ENCODE assay signal across 2 cellular contexts in genomic region chr19:52679598-52679997, GRCh38.
TF ChIP-seq lines count a peak whose summit lies in the region.

No MANE protein-coding gene starts in this region.

TF ChIP-seq in SK-N-SH, 30 proteins besides CTCF, POLR2A, EP300 and RAD21 (continued from another document):
- TF ChIP-seq, protein P1, sequence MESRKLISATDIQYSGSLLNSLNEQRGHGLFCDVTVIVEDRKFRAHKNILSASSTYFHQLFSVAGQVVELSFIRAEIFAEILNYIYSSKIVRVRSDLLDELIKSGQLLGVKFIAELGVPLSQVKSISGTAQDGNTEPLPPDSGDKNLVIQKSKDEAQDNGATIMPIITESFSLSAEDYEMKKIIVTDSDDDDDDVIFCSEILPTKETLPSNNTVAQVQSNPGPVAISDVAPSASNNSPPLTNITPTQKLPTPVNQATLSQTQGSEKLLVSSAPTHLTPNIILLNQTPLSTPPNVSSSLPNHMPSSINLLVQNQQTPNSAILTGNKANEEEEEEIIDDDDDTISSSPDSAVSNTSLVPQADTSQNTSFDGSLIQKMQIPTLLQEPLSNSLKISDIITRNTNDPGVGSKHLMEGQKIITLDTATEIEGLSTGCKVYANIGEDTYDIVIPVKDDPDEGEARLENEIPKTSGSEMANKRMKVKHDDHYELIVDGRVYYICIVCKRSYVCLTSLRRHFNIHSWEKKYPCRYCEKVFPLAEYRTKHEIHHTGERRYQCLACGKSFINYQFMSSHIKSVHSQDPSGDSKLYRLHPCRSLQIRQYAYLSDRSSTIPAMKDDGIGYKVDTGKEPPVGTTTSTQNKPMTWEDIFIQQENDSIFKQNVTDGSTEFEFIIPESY (IDR thresholded peaks at IDR 0.05; ENCODE audit: borderline replicate concordance, low read depth), result no peak
- no peak for TF ChIP-seq CHD2 (IDR thresholded peaks at IDR 0.05; ENCODE audit: low read length, partially characterized antibody)
- no peak for TF ChIP-seq MAX (IDR thresholded peaks at IDR 0.05; ENCODE audit: low read depth)
- TF ChIP-seq RCOR1 (IDR thresholded peaks at IDR 0.05; ENCODE audit: low read length), result no peak
- no peak for TF ChIP-seq TCF12 (IDR thresholded peaks at IDR 0.05)
- TF ChIP-seq, protein P2, sequence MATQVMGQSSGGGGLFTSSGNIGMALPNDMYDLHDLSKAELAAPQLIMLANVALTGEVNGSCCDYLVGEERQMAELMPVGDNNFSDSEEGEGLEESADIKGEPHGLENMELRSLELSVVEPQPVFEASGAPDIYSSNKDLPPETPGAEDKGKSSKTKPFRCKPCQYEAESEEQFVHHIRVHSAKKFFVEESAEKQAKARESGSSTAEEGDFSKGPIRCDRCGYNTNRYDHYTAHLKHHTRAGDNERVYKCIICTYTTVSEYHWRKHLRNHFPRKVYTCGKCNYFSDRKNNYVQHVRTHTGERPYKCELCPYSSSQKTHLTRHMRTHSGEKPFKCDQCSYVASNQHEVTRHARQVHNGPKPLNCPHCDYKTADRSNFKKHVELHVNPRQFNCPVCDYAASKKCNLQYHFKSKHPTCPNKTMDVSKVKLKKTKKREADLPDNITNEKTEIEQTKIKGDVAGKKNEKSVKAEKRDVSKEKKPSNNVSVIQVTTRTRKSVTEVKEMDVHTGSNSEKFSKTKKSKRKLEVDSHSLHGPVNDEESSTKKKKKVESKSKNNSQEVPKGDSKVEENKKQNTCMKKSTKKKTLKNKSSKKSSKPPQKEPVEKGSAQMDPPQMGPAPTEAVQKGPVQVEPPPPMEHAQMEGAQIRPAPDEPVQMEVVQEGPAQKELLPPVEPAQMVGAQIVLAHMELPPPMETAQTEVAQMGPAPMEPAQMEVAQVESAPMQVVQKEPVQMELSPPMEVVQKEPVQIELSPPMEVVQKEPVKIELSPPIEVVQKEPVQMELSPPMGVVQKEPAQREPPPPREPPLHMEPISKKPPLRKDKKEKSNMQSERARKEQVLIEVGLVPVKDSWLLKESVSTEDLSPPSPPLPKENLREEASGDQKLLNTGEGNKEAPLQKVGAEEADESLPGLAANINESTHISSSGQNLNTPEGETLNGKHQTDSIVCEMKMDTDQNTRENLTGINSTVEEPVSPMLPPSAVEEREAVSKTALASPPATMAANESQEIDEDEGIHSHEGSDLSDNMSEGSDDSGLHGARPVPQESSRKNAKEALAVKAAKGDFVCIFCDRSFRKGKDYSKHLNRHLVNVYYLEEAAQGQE (IDR thresholded peaks at IDR 0.05; ENCODE audit: low read depth, low read length), result no peak
- no peak for TF ChIP-seq YY1 (IDR thresholded peaks at IDR 0.05; ENCODE audit: low read depth)
- TF ChIP-seq RXRA (IDR thresholded peaks at IDR 0.05; ENCODE audit: borderline replicate concordance, low read depth), result no peak
- no peak for TF ChIP-seq FOXJ3 (CRISPR knock-in tag; IDR thresholded peaks at IDR 0.05)
TF ChIP-seq in SK-N-SH: peak in this region for 0.

TF ChIP-seq in SK-N-SH treated with all-trans-retinoic acid at 6 μM for 48 hours, 23 proteins besides CTCF, POLR2A, EP300 and RAD21 (continued from another document):
- TF ChIP-seq BACH2 (CRISPR knock-in tag; IDR thresholded peaks at IDR 0.05; ENCODE audit: borderline replicate concordance), result no peak
- no peak for TF ChIP-seq ARNTL (CRISPR knock-in tag; IDR thresholded peaks at IDR 0.05; ENCODE audit: borderline replicate concordance, low read depth)
- no peak for TF ChIP-seq TCF4 (CRISPR knock-in tag; IDR thresholded peaks at IDR 0.05; ENCODE audit: borderline replicate concordance)
- no peak for TF ChIP-seq ZFP3 (CRISPR knock-in tag; IDR thresholded peaks at IDR 0.05)
- no peak for TF ChIP-seq RARB (CRISPR knock-in tag; IDR thresholded peaks at IDR 0.05)
- TF ChIP-seq ESRRG (CRISPR knock-in tag; IDR thresholded peaks at IDR 0.05), result no peak
- TF ChIP-seq TSHZ2 (CRISPR knock-in tag; IDR thresholded peaks at IDR 0.05), result no peak
- no peak for TF ChIP-seq PATZ1 (CRISPR knock-in tag; IDR thresholded peaks at IDR 0.05; ENCODE audit: borderline replicate concordance)
- TF ChIP-seq ZFP30 (CRISPR knock-in tag; IDR thresholded peaks at IDR 0.05), result no peak
- TF ChIP-seq PPARA (CRISPR knock-in tag; IDR thresholded peaks at IDR 0.05; ENCODE audit: borderline replicate concordance), result no peak
- no peak for TF ChIP-seq SNAI2 (CRISPR knock-in tag; IDR thresholded peaks at IDR 0.05)
- no peak for TF ChIP-seq OSR1 (CRISPR knock-in tag; IDR thresholded peaks at IDR 0.05)
- TF ChIP-seq, protein P3, sequence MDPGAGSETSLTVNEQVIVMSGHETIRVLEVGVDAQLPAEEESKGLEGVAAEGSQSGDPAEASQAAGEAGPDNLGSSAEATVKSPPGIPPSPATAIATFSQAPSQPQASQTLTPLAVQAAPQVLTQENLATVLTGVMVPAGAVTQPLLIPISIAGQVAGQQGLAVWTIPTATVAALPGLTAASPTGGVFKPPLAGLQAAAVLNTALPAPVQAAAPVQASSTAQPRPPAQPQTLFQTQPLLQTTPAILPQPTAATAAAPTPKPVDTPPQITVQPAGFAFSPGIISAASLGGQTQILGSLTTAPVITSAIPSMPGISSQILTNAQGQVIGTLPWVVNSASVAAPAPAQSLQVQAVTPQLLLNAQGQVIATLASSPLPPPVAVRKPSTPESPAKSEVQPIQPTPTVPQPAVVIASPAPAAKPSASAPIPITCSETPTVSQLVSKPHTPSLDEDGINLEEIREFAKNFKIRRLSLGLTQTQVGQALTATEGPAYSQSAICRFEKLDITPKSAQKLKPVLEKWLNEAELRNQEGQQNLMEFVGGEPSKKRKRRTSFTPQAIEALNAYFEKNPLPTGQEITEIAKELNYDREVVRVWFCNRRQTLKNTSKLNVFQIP (CRISPR knock-in tag; IDR thresholded peaks at IDR 0.05; ENCODE audit: borderline replicate concordance, low read depth), result no peak
- TF ChIP-seq, protein P4, sequence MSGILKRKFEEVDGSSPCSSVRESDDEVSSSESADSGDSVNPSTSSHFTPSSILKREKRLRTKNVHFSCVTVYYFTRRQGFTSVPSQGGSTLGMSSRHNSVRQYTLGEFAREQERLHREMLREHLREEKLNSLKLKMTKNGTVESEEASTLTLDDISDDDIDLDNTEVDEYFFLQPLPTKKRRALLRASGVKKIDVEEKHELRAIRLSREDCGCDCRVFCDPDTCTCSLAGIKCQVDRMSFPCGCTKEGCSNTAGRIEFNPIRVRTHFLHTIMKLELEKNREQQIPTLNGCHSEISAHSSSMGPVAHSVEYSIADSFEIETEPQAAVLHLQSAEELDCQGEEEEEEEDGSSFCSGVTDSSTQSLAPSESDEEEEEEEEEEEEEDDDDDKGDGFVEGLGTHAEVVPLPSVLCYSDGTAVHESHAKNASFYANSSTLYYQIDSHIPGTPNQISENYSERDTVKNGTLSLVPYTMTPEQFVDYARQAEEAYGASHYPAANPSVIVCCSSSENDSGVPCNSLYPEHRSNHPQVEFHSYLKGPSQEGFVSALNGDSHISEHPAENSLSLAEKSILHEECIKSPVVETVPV (CRISPR knock-in tag; IDR thresholded peaks at IDR 0.05), result no peak
